Comparison of ENCODE assay signal across 10 cellular contexts in the genomic region with DNA sequence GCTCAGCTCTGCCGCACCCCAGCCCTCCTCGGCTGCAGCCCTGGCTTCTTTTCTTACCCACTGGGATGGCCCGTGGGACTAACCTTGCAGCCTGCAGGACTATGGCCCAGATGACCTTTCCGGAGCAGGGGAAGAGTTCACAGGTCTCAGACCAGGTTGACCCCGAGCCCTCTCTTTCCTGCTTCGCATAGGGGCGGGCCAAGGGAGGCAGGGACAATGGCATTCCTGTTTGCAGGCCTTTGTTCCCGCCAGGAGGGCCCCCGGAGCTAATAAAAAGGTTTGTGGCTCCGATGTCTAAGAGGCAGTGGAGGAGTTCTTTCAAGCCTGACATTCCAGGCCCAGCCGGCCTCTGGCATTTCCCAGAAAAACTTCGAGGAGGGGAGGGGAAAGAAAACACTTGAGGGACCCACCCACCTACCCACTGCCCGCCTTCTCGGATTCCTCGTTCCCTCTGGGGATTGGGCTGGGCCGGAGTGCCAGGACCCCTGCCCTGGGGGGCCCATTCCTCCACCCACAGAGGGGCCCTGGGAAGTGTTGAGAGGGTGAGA. TPM values are rescaled to one million over a fixed set of nuclear protein-coding genes. Genes with fewer than 3 reads are reported as not detected.
A peak's percentile ranks its signal among the peaks of the same experiment; 100 is the strongest.
DNase-seq lines count a peak whose midpoint lies in the region; ATAC-seq and TF ChIP-seq lines count a peak whose summit lies in the region.
"Had no signal": no experiment of that assay in that cellular context is flagged by ENCODE, and none has a peak within 500 bp of the region (broad histone marks: within the 10 kb centered on the region; RNA-seq: fewer than 3 reads in every experiment).

No MANE protein-coding gene starts in this region.

- peak overlapping the region; percentile 97 to 98 (median 97) for H3K27ac Mint-ChIP-seq in nephron

- H3K27ac ChIP-seq in cardiac muscle cell, result peak overlapping the region; percentile 97
- peak overlapping the region; percentile 73 for H3K27ac ChIP-seq in fibroblast of lung (ENCODE audit: insufficient read depth, low read length)
- peak overlapping the region; percentile 54 for H3K27ac ChIP-seq in urinary bladder (ENCODE audit: low read depth)

- intact Hi-C loops in Right ventricle myocardium inferior (cut with DNase I), result no loop called here

- H3K4me2 ChIP-seq in fibroblast of lung (ENCODE audit: extremely low read depth, insufficient read depth, low read length), result no peak overlapping the region

- H3K4me1 Mint-ChIP-seq in nephron, result peaks cover 32% of the 10 kb centered on the region

- no peaks in the 10 kb centered on the region for H4K20me1 ChIP-seq in fibroblast of lung (ENCODE audit: control insufficient read depth, extremely low read depth, insufficient read depth, low read length)

- WGBS in urinary bladder, result 53% methylated on average over 16 of the region's 16 CpGs

- no peaks in the 10 kb centered on the region for H3K9me3 Mint-ChIP-seq in nephron

- H3K79me2 ChIP-seq in fibroblast of lung (ENCODE audit: control insufficient read depth, insufficient read depth, low read length), result no peaks in the 10 kb centered on the region

- H3K27me3 ChIP-seq in cardiac muscle cell, result no peaks in the 10 kb centered on the region
- H3K27me3 ChIP-seq in fibroblast of lung (ENCODE audit: control insufficient read depth, insufficient read depth, low read length), result no peaks in the 10 kb centered on the region

- H3K4me3 ChIP-seq in cardiac muscle cell (no peak overlapping the region), fibroblast of lung (replicated peaks in 1 of 4; ENCODE audit: control extremely low read depth in 1 of 4, insufficient read depth in 1 of 4, low read depth in 3 of 4, low read length in 4 of 4) (no peak overlapping the region), urinary bladder (ENCODE audit: low read depth, low read length) (no peak overlapping the region)

- H3K9ac ChIP-seq in fibroblast of lung (ENCODE audit: insufficient read depth, low read length), result peak overlapping the region; percentile 23

- no peak overlapping the region for H2AFZ ChIP-seq in fibroblast of lung (ENCODE audit: low read length)

- DNase-seq in cardiac muscle cell (ENCODE audit: low read depth in 1 of 2, low spot score in 1 of 2) (peak; percentile 64 to 79), Right ventricle myocardium inferior (ENCODE audit: missing footprints) (no peak), fibroblast of lung (ENCODE audit: low read depth in 2 of 2) (peak; percentile 64 to 73), HCEC 1CT (no peak), NCI-H146 (lab: John Stamatoyannopoulos, UW) (no peak), amniotic stem cell (lab: John Stamatoyannopoulos, UW) (no peak)
- DNase-seq: activated CD4-positive, alpha-beta T cell treated with anti-CD3 and anti-CD28 coated beads for 48 hours; head of caudate nucleus had no signal

- no peak for ATAC-seq in Right ventricle myocardium inferior

- H3K9me3 ChIP-seq in cardiac muscle cell (ENCODE audit: low read depth) (no peaks in the 10 kb centered on the region), fibroblast of lung (ENCODE audit: control insufficient read depth, insufficient read depth, low read depth, low read length) (no peaks in the 10 kb centered on the region)

- H3K4me1 ChIP-seq in cardiac muscle cell (ENCODE audit: low read depth), result peaks cover 44% of the 10 kb centered on the region
- H3K4me1 ChIP-seq in fibroblast of lung (ENCODE audit: control insufficient read depth, extremely low read depth, insufficient read depth, low read length), result peaks cover 14% of the 10 kb centered on the region
- H3K4me1 ChIP-seq in urinary bladder (ENCODE audit: insufficient read depth), result no peaks in the 10 kb centered on the region

- H3K4me3 Mint-ChIP-seq in nephron, result peak overlapping the region; percentile 51 to 70 (median 52)

- H3K36me3 Mint-ChIP-seq in nephron (ENCODE audit: low read depth), result no peaks in the 10 kb centered on the region

- TF ChIP-seq CTCF in cardiac muscle cell (IDR thresholded peaks at IDR 0.05; ENCODE audit: low read depth, low read length) (no peak), fibroblast of lung (conservative IDR thresholded peaks at IDR 0.05 in 1 of 2, IDR thresholded peaks at IDR 0.05 in 1 of 2; ENCODE audit: low read depth in 1 of 2, low read length in 2 of 2) (no peak), nephron (IDR thresholded peaks at IDR 0.05; ENCODE audit: unreplicated experiment in 3 of 3) (no peak)

- no peaks in the 10 kb centered on the region for H3K36me3 ChIP-seq in cardiac muscle cell
- H3K36me3 ChIP-seq in fibroblast of lung (ENCODE audit: control insufficient read depth, insufficient read depth, low read length), result no peaks in the 10 kb centered on the region
- no peaks in the 10 kb centered on the region for H3K36me3 ChIP-seq in urinary bladder (ENCODE audit: insufficient read depth)

- H3K27me3 Mint-ChIP-seq in nephron (ENCODE audit: low read depth), result peaks cover 4% of the 10 kb centered on the region

RNA-seq across cellular contexts. Expression of a gene that starts 5.8 kb away (rescaled TPM):
- total RNA-seq in cardiac muscle cell, result 51.7 and 59.0 TPM in 2 replicates
- polyA plus RNA-seq in cardiac muscle cell, result 33.3 and 45.5 TPM in 2 replicates
- total RNA-seq in Right ventricle myocardium inferior, result 12.2 TPM
- 163 and 185 TPM in 2 replicates for total RNA-seq in fibroblast of lung
- 52.6 and 87.8 TPM in 2 replicates for polyA plus RNA-seq in fibroblast of lung
- polyA plus RNA-seq in fibroblast of lung (2012), result 59.6 and 94.1 TPM in 2 replicates
- 48.9 and 50.2 TPM in 2 replicates for polyA minus RNA-seq in fibroblast of lung (ENCODE audit: low replicate concordance)
- 16.5 TPM for total RNA-seq in urinary bladder
- polyA plus RNA-seq in urinary bladder, result 152 TPM

RNA-seq across cellular contexts. Expression of a gene that starts 12.8 kb away (rescaled TPM):
- 52.5 and 64.7 TPM in 2 replicates for total RNA-seq in cardiac muscle cell
- 46.7 and 50.7 TPM in 2 replicates for polyA plus RNA-seq in cardiac muscle cell
- total RNA-seq in Right ventricle myocardium inferior, result 16.7 TPM
- total RNA-seq in fibroblast of lung, result 29.8 and 34.5 TPM in 2 replicates
- polyA plus RNA-seq in fibroblast of lung, result 21.7 and 22.4 TPM in 2 replicates
- 16.6 and 21.3 TPM in 2 replicates for polyA plus RNA-seq in fibroblast of lung (2012)
- 27.9 and 37.7 TPM in 2 replicates for polyA minus RNA-seq in fibroblast of lung (ENCODE audit: low replicate concordance)
- total RNA-seq in urinary bladder, result 33.7 TPM
- polyA plus RNA-seq in urinary bladder, result 44.0 TPM

Comparison
In these comparisons a context has a peak if more than half of its experiments do, and no peak if none do; other contexts are left out.
1. DNase-seq: peak in cardiac muscle cell (2 of 2) and fibroblast of lung (2 of 2); none in Right ventricle myocardium inferior (single experiment), HCEC 1CT (single experiment), NCI-H146 (single experiment) and amniotic stem cell (single experiment).
2. Peak in every context shown above with its lines, with median percentiles within 50 percentile points of each other: H3K27ac ChIP-seq.